ENCODE assay signal across 19 cellular contexts in genomic region chr5:141915881-141916336, GRCh38. TPM values are rescaled to one million over a fixed set of nuclear protein-coding genes. Genes with fewer than 3 reads are reported as not detected.
DNase-seq lines count a peak whose midpoint lies in the region; ATAC-seq, FAIRE-seq and TF ChIP-seq lines count a peak whose summit lies in the region.
"Had no signal": no experiment of that assay in that cellular context is flagged by ENCODE, and none has a peak within 500 bp of the region (broad histone marks: within the 10 kb centered on the region; RNA-seq: fewer than 3 reads in every experiment).

No MANE protein-coding gene starts in this region.

- H3K9ac ChIP-seq in colonic mucosa (ENCODE audit: low read depth in 2 of 2, low read length in 2 of 2), result no peak overlapping the region

- FAIRE-seq in GM12892 (lab: Jason Lieb, UNC), result peak; percentile 84
- FAIRE-seq: colon, G401.6, small intestine had no signal

- H3K27ac ChIP-seq in colonic mucosa, result no peak overlapping the region
- H3K27ac ChIP-seq: esophagus squamous epithelium had no signal

- ATAC-seq in HG03354 (IDR thresholded peaks at IDR 0.05; ENCODE audit: poor library complexity, severe bottlenecking, unreplicated experiment) (peak; percentile 35), HG03571 (IDR thresholded peaks at IDR 0.05; ENCODE audit: unreplicated experiment) (no peak)

- H3K27me3 ChIP-seq in colonic mucosa, result no peaks in the 10 kb centered on the region

- no peaks in the 10 kb centered on the region for H3K36me3 ChIP-seq in colonic mucosa
- H3K36me3 ChIP-seq: esophagus squamous epithelium had no signal

- no peak overlapping the region for H3K4me3 ChIP-seq in colonic mucosa
- H3K4me3 ChIP-seq: esophagus squamous epithelium had no signal

- no peak for TF ChIP-seq CTCF in colonic mucosa (IDR thresholded peaks at IDR 0.05)

- intact Hi-C loops in colonic mucosa (cut with DNase I), result no loop called here

- no peaks in the 10 kb centered on the region for H3K9me3 ChIP-seq in colonic mucosa
- H3K9me3 ChIP-seq: esophagus squamous epithelium had no signal

- DNase-seq in GM12892 (ENCODE audit: insufficient read length) (no peak), colonic mucosa (peak; percentile 42), left kidney (ENCODE audit: low read depth, low spot score) (peak; percentile 56), NCI-H1694 (lab: John Stamatoyannopoulos, UW) (no peak), activated T-cell treated with anti-CD3 and anti-CD28 coated beads for 4 hours (no peak), midbrain (lab: John Stamatoyannopoulos, UW) (no peak)
- DNase-seq: activated CD4-positive, alpha-beta T cell treated with anti-CD3 and anti-CD28 coated beads, Interleukin-2, amount 10 ng/mL, durations not matched to agents 7 days and 5 days; amygdala; CD4-positive, alpha-beta T cell; esophagus squamous epithelium; hippocampal formation; NCI-H226; small intestine; T-helper 2 cell had no signal

- peaks cover 17% of the 10 kb centered on the region for H3K4me1 ChIP-seq in colonic mucosa

- TF ChIP-seq POLR2A in GM12892 (IDR thresholded peaks at IDR 0.05; ENCODE audit: low read depth, low read length), result no peak

RNA-seq across cellular contexts. Expression of gene DELE1, which starts 7.8 kb away (rescaled TPM):
- 43.2 TPM for polyA plus RNA-seq in GM12892 (2012; ENCODE audit: missing spikeins)
- 10 to 100 TPM; 69.2 to 69.4 TPM for total RNA-seq in colonic mucosa

RNA-seq across cellular contexts. Expression of gene PCDH1, which starts 37.7 kb away (rescaled TPM):
- not detected for polyA plus RNA-seq in GM12892 (2012; ENCODE audit: missing spikeins)
- total RNA-seq in colonic mucosa, result 100 to 1,000 TPM in 1 of 2 donors, 10 to 100 TPM in 1; 97.3 to 105 TPM
- total RNA-seq: activated CD4-positive, alpha-beta T cell treated with anti-CD3 and anti-CD28 coated beads, Interleukin-2, amount 10 ng/mL, durations not matched to agents 7 days and 5 days; activated T-helper 1 cell treated with anti-CD3 and anti-CD28 coated beads, Interleukin-12 subunit alpha, Interleukin-12 subunit beta, Interleukin-2, Interleukin-4 antibody, amounts not matched to agents 30 ng/mL and 10 ng/mL and 1 ng/mL, durations not matched to agents 14 hours and 24 hours and 36 hours had no signal

RNA-seq across cellular contexts. Expression of gene PCDH12, which starts 42.1 kb away (rescaled TPM):
- 0.08 TPM for polyA plus RNA-seq in GM12892 (2012; ENCODE audit: missing spikeins)
- total RNA-seq in colonic mucosa, result 1 to 10 TPM; 1.1 to 1.3 TPM
- total RNA-seq: CD4-positive, alpha-beta T cell had no signal

RNA-seq across cellular contexts. Expression of gene RNF14, which starts 53.0 kb away (rescaled TPM):
- polyA plus RNA-seq in GM12892 (2012; ENCODE audit: missing spikeins), result 27.8 TPM
- total RNA-seq in colonic mucosa, result 10 to 100 TPM; 49.4 to 69.8 TPM

Comparison
In these comparisons a context has a peak if more than half of its experiments do, and no peak if none do; other contexts are left out.
1. DNase-seq: peak in colonic mucosa (single experiment) and left kidney (single experiment); none in GM12892 (single experiment), NCI-H1694 (single experiment), activated T-cell treated with anti-CD3 and anti-CD28 coated beads for 4 hours (single experiment) and midbrain (single experiment).